Comparison of ENCODE assay signal across 1 cellular context in the genomic region with DNA sequence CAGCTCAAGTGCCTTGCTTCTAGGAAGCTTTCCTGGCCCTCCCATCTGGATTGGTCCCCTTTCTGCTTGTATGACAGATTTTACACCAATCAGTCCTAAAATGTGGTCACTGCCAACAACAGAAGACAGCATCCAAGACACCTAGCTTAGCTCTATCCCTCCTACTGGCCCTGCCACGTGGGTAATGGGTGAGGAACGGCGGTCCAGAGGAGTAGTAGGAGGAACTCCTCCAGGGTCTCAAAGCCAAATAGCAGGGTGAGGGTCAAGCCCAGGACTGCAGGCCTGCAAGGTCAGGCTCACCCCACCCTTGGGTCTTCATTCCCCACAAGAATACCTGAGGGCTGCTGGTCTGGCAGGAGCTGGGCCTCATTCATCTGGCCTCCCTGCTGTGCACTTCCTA.
TF ChIP-seq lines count a peak whose summit lies in the region.

No MANE protein-coding gene starts in this region.

TF ChIP-seq in HEK293T, 16 proteins besides CTCF, POLR2A, EP300 and RAD21 (continued from another document):
- no peak for TF ChIP-seq SP1 (IDR thresholded peaks at IDR 0.05)
- no peak for TF ChIP-seq ZNF384 (IDR thresholded peaks at IDR 0.05)
- TF ChIP-seq ELF4 (IDR thresholded peaks at IDR 0.05): no peak
- no peak for TF ChIP-seq HDGF (IDR thresholded peaks at IDR 0.05; ENCODE audit: borderline replicate concordance)
- no peak for TF ChIP-seq NFRKB (IDR thresholded peaks at IDR 0.05)
- TF ChIP-seq CTBP1 (IDR thresholded peaks at IDR 0.05; ENCODE audit: borderline replicate concordance): no peak
- TF ChIP-seq FOXM1 (IDR thresholded peaks at IDR 0.05; ENCODE audit: borderline replicate concordance): no peak
- TF ChIP-seq FOXA1 (IDR thresholded peaks at IDR 0.05): no peak
- TF ChIP-seq LEF1 (IDR thresholded peaks at IDR 0.05; ENCODE audit: borderline replicate concordance): no peak
